ENCODE assay signal across 9 cellular contexts in the genomic region with DNA sequence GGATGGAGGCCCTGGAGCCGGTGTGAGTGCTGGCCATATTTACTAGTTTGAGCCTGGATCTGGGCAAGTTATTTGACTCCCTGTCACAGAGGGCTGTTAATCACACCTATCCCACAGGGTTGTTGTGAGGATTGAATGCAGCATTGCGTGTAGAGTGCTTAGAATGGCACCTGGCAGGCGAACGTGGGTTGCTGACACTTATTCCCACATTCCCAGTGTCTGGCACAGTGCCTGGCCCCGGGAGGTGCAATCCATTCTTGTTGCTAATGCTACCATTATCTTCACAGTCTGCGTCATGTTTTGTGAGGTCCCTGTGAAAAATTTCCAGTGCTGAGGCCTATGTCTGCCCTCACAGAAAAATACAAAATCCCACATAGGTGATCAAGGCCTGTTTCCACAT.
DNase-seq lines count a peak whose midpoint lies in the region; ATAC-seq and TF ChIP-seq lines count a peak whose summit lies in the region.
"Had no signal": no experiment of that assay in that cellular context is flagged by ENCODE, and none has a peak within 500 bp of the region (broad histone marks: within the 10 kb centered on the region; RNA-seq: fewer than 3 reads in every experiment).

No MANE protein-coding gene starts in this region.

- H4K20me1 ChIP-seq in IMR-90 (ENCODE audit: insufficient read depth, low read length) (no peaks in the 10 kb centered on the region), SK-N-SH (ENCODE audit: insufficient read depth) (no peaks in the 10 kb centered on the region)

- H4K5ac ChIP-seq in IMR-90 (ENCODE audit: low read depth, low read length), result no peak overlapping the region

- no TSS peak for BruUV-seq in IMR-90 (replicated peaks; lab: Mats Ljungman, UMichigan)

- TF ChIP-seq EP300 in SK-N-SH (IDR thresholded peaks at IDR 0.05; ENCODE audit: borderline replicate concordance in 1 of 2, low read depth in 1 of 2, low read length in 1 of 2) (no peak), gastroesophageal sphincter (IDR thresholded peaks at IDR 0.05) (no peak)

- H3K27me3 ChIP-seq in IMR-90 (ENCODE audit: control insufficient read depth, insufficient read depth, low read length) (no peaks in the 10 kb centered on the region), SK-N-SH (ENCODE audit: insufficient read depth) (no peaks in the 10 kb centered on the region), gastroesophageal sphincter (no peaks in the 10 kb centered on the region)

- H3F3A ChIP-seq in SK-N-SH (replicated peaks; ENCODE audit: insufficient read depth), result no peaks in the 10 kb centered on the region

- H3K4me2 ChIP-seq in IMR-90 (ENCODE audit: low read depth, low read length), result no peak overlapping the region
- no peak overlapping the region for H3K4me2 ChIP-seq in SK-N-SH

- TF ChIP-seq POLR2A in IMR-90 (IDR thresholded peaks at IDR 0.05; ENCODE audit: low read depth, low read length) (no peak), gastroesophageal sphincter (IDR thresholded peaks at IDR 0.05) (no peak)

- no peaks in the 10 kb centered on the region for H3K36me3 ChIP-seq in IMR-90 (ENCODE audit: control insufficient read depth, insufficient read depth, low read length)
- no peaks in the 10 kb centered on the region for H3K36me3 ChIP-seq in SK-N-SH (replicated peaks in 1 of 2; ENCODE audit: control insufficient read depth in 1 of 2, insufficient read depth in 2 of 2, low read length in 1 of 2)
- H3K36me3 ChIP-seq in gastroesophageal sphincter, result no peaks in the 10 kb centered on the region

- no peak overlapping the region for H2AFZ ChIP-seq in IMR-90 (replicated peaks; ENCODE audit: low read length, poor library complexity)
- H2AFZ ChIP-seq in SK-N-SH (ENCODE audit: low read depth), result peak overlapping the region; percentile 45; the same call in 1 of the 2 replicates

- H3K9me3 ChIP-seq in IMR-90 (ENCODE audit: control insufficient read depth, insufficient read depth, low read length) (no peaks in the 10 kb centered on the region), SK-N-SH (no peaks in the 10 kb centered on the region), gastroesophageal sphincter (no peaks in the 10 kb centered on the region)

- no peak overlapping the region for H3K56ac ChIP-seq in IMR-90 (ENCODE audit: extremely low read depth, insufficient read depth, low read length)

- in situ Hi-C loops in IMR-90 (cut with MboI; ENCODE audit: low sequenced_read_pairs), result no loop called here

- no peaks in the 10 kb centered on the region for H3K9me1 ChIP-seq in IMR-90 (ENCODE audit: insufficient read depth, low read length)

- no peak overlapping the region for H3K23ac ChIP-seq in IMR-90 (ENCODE audit: low read depth, low read length)

- H3K27ac ChIP-seq in IMR-90 (ENCODE audit: insufficient read depth, low read length) (no peak overlapping the region), SK-N-SH (ENCODE audit: low read depth in 2 of 2, low read length in 1 of 2) (peak overlapping the region in 1 of 2 experiments; percentile 70; a peak in 2 of 4 replicates), temporal lobe (ENCODE audit: low read depth, low read length) (peak overlapping the region; percentile 50), gastroesophageal sphincter (no peak overlapping the region)

- no peak overlapping the region for H3K14ac ChIP-seq in IMR-90 (replicated peaks; ENCODE audit: low read depth, low read length)

- TF ChIP-seq RAD21 in IMR-90 (IDR thresholded peaks at IDR 0.05; ENCODE audit: low read length), result no peak
- no peak for TF ChIP-seq RAD21 in SK-N-SH (IDR thresholded peaks at IDR 0.05; ENCODE audit: low read length)

- ATAC-seq in IMR-90 (ENCODE audit: low read depth) (0 out of 2 replicates have a peak, but pooled peaks have one; percentile 17), Right ventricle myocardium superior (ENCODE audit: poor library complexity) (peak; percentile 78), GM21619 (IDR thresholded peaks at IDR 0.05; ENCODE audit: unreplicated experiment) (no peak), GM21360 (IDR thresholded peaks at IDR 0.05; ENCODE audit: unreplicated experiment) (no peak), gastroesophageal sphincter (no peak)
- ATAC-seq: natural killer cell had no signal

- no peak overlapping the region for H3K4ac ChIP-seq in IMR-90 (ENCODE audit: low read depth, low read length)

- H2BK5ac ChIP-seq in IMR-90 (ENCODE audit: low read depth, low read length, poor library complexity, severe bottlenecking), result no peak overlapping the region

- H3K79me1 ChIP-seq in IMR-90 (ENCODE audit: low read depth in 1 of 2, low read length in 2 of 2), result no peaks in the 10 kb centered on the region

- H3K18ac ChIP-seq in IMR-90 (ENCODE audit: low read depth, low read length), result no peak overlapping the region; the same call in 1 of the 2 replicates

- dilution Hi-C loops in IMR-90 (cut with HindIII; ENCODE audit: low sequenced_read_pairs, unreplicated experiment), result no loop called here

- DNase-seq in IMR-90 (peak; percentile 80), SK-N-SH (no peak), Right ventricle myocardium superior (peak; percentile 79)
- DNase-seq: activated CD8-positive, alpha-beta memory T cell treated with anti-CD3 and anti-CD28 coated beads, Interleukin-2, amount 50 U/mL, for 48 hours; natural killer cell had no signal

- no peak overlapping the region for H2AK9ac ChIP-seq in IMR-90 (replicated peaks; ENCODE audit: low read depth, low read length, poor library complexity)

- POLR2A ChIA-PET in IMR-90 (lab: Charles Lee; ENCODE audit: unreplicated experiment) (no interaction called here), SK-N-SH (lab: Yijun Ruan, JAX) (no interaction called here)

- H3K4me3 ChIP-seq in IMR-90 (ENCODE audit: insufficient read depth, low read depth, low read length) (no peak overlapping the region), SK-N-SH (ENCODE audit: low read depth in 2 of 2, low read length in 1 of 2) (no peak overlapping the region), gastroesophageal sphincter (no peak overlapping the region)

- H4K91ac ChIP-seq in IMR-90 (ENCODE audit: insufficient read depth, low read depth, low read length), result no peak overlapping the region

- H3K79me2 ChIP-seq in SK-N-SH (ENCODE audit: insufficient read depth), result no peaks in the 10 kb centered on the region

- H3K9ac ChIP-seq in IMR-90 (ENCODE audit: low read depth, low read length), result no peak overlapping the region
- H3K9ac ChIP-seq in SK-N-SH, result peak overlapping the region; percentile 26; the same call in 1 of the 2 replicates

- no peaks in the 10 kb centered on the region for H3K9me2 ChIP-seq in SK-N-SH

- H2BK20ac ChIP-seq in IMR-90 (ENCODE audit: low read depth, low read length), result no peak overlapping the region

- H2BK120ac ChIP-seq in IMR-90 (ENCODE audit: low read depth, low read length), result no peak overlapping the region

- no peak overlapping the region for H2BK15ac ChIP-seq in IMR-90 (ENCODE audit: low read depth, low read length)

- no peak for TF ChIP-seq CTCF in IMR-90 (conservative IDR thresholded peaks at IDR 0.05; ENCODE audit: low read depth, low read length)
- TF ChIP-seq CTCF in SK-N-SH (IDR thresholded peaks at IDR 0.05), result no peak
- TF ChIP-seq CTCF in gastroesophageal sphincter (IDR thresholded peaks at IDR 0.05), result no peak

- H3K4me1 ChIP-seq in IMR-90 (ENCODE audit: control insufficient read depth, insufficient read depth, low read length) (no peaks in the 10 kb centered on the region), SK-N-SH (ENCODE audit: control insufficient read depth in 1 of 2, insufficient read depth in 2 of 2, low read depth in 1 of 2, low read length in 1 of 2) (peaks cover 0 to 17% of the 10 kb centered on the region in 2 experiments; a peak in 2 of 4 replicates), gastroesophageal sphincter (peaks cover 0 to 4% (median 0%) of the 10 kb centered on the region in 3 donors)

- intact Hi-C loops in IMR-90 (cut with micrococcal nuclease) (no loop called here), Right ventricle myocardium superior (cut with DNase I) (no loop called here)

- WGBS in IMR-90 (ENCODE audit: extremely low coverage in 2 of 2, insufficient read length in 1 of 2), 2 experiments, result 0% methylated on average over 3 of the region's 6 CpGs; no CpG with 5 or more reads in 1 of the 2 experiments
- 29% methylated on average over 6 of the region's 6 CpGs for WGBS in SK-N-SH (ENCODE audit: low lambda C conversion rate)
- 36 to 60% methylated on average over 1 to 3 of the region's 6 CpGs for WGBS in gastroesophageal sphincter (ENCODE audit: low coverage in 1 of 2), 2 donors

- H2AK5ac ChIP-seq in IMR-90 (ENCODE audit: low read depth, low read length), result no peak overlapping the region

- CTCF ChIA-PET in IMR-90 (lab: Yijun Ruan, JAX), result no interaction called here
- CTCF ChIA-PET in SK-N-SH (lab: Yijun Ruan, JAX), result no interaction called here

- no peak overlapping the region for H4K8ac ChIP-seq in IMR-90 (ENCODE audit: low read depth in 2 of 2, low read length in 2 of 2)

TF ChIP-seq in IMR-90, 13 proteins besides CTCF, POLR2A, EP300 and RAD21 (continues in another document):
- TF ChIP-seq RFX5 (IDR thresholded peaks at IDR 0.05; ENCODE audit: low read depth, low read length) (no peak), SMC3 (IDR thresholded peaks at IDR 0.05; ENCODE audit: low read depth, low read length) (no peak), NFE2L2 (IDR thresholded peaks at IDR 0.05; ENCODE audit: low read depth, low read length) (no peak), CHD1 (IDR thresholded peaks at IDR 0.05; ENCODE audit: low read depth, low read length) (no peak), RCOR1 (IDR thresholded peaks at IDR 0.05; ENCODE audit: insufficient replicate concordance, low read length) (no peak), FOS (IDR thresholded peaks at IDR 0.05; ENCODE audit: low read depth, low read length) (no peak), CEBPB (IDR thresholded peaks at IDR 0.05; ENCODE audit: low read depth, low read length) (no peak), BHLHE40 (IDR thresholded peaks at IDR 0.05; ENCODE audit: low read depth, low read length) (no peak), MAFK (IDR thresholded peaks at IDR 0.05; ENCODE audit: low read depth, low read length) (no peak), MXI1 (IDR thresholded peaks at IDR 0.05; ENCODE audit: borderline replicate concordance, low read depth, low read length) (no peak)

TF ChIP-seq in SK-N-SH, 30 proteins besides CTCF, POLR2A, EP300 and RAD21 (continues in another document):
- TF ChIP-seq JUND (IDR thresholded peaks at IDR 0.05) (no peak), TCF12 (IDR thresholded peaks at IDR 0.05) (peak; percentile 45), RFX5 (IDR thresholded peaks at IDR 0.05; ENCODE audit: low read length) (no peak)
- TF ChIP-seq, protein P1, sequence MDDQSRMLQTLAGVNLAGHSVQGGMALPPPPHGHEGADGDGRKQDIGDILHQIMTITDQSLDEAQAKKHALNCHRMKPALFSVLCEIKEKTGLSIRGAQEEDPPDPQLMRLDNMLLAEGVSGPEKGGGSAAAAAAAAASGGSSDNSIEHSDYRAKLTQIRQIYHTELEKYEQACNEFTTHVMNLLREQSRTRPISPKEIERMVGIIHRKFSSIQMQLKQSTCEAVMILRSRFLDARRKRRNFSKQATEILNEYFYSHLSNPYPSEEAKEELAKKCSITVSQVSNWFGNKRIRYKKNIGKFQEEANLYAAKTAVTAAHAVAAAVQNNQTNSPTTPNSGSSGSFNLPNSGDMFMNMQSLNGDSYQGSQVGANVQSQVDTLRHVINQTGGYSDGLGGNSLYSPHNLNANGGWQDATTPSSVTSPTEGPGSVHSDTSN (IDR thresholded peaks at IDR 0.05), result peak; percentile 33

Comparison
In these comparisons a context has a peak if more than half of its experiments do, and no peak if none do; other contexts are left out.
1. ATAC-seq: peak in IMR-90 (single experiment) and Right ventricle myocardium superior (single experiment); none in GM21619 (single experiment), GM21360 (single experiment) and gastroesophageal sphincter (single experiment).